In genomic region chr6:44339763-44340625, GRCh38 we compare ENCODE assay signal across 11 cellular contexts. TPM values are rescaled to one million over a fixed set of nuclear protein-coding genes. Genes with fewer than 3 reads are reported as not detected.
A peak's percentile ranks its signal among the peaks of the same experiment; 100 is the strongest.
DNase-seq lines count a peak whose midpoint lies in the region; ATAC-seq and TF ChIP-seq lines count a peak whose summit lies in the region.
"Had no signal": no experiment of that assay in that cellular context is flagged by ENCODE, and none has a peak within 500 bp of the region (broad histone marks: within the 10 kb centered on the region; RNA-seq: fewer than 3 reads in every experiment).

No MANE protein-coding gene starts in this region.

- no peaks in the 10 kb centered on the region for H3K4me1 Mint-ChIP-seq in HFFc6 (ENCODE audit: low read depth)

- no peaks in the 10 kb centered on the region for H3K9me3 ChIP-seq in BLaER1 treated with 17β-estradiol and CSF1 and Interleukin-3, amounts not matched to agents 10 nM and 100 nM (replicated peaks in 1 of 11)
- H3K9me3 ChIP-seq: thoracic aorta had no signal

- no peak overlapping the region for H3K9ac ChIP-seq in BLaER1 treated with 17β-estradiol and CSF1 and Interleukin-3, amounts not matched to agents 10 nM and 100 nM

- no peak overlapping the region for H3K4me3 ChIP-seq in BLaER1 treated with 17β-estradiol and CSF1 and Interleukin-3, amounts not matched to agents 10 nM and 100 nM
- H3K4me3 ChIP-seq: cardiac muscle cell, thoracic aorta had no signal

- peaks cover 6 to 36% (median 21%) of the 10 kb centered on the region in 10 experiments; a peak in 18 of 20 replicates for H3K4me1 ChIP-seq in BLaER1 treated with 17β-estradiol and CSF1 and Interleukin-3, amounts not matched to agents 10 nM and 100 nM

- peak; percentile 50 for DNase-seq in HFFc6
- peak; percentile 80 for DNase-seq in amniotic epithelial cell (ENCODE audit: low read depth)
- DNase-seq in kidney tubule cell (ENCODE audit: low spot score), result peak; percentile 92
- no peak for DNase-seq in COLO829 (ENCODE audit: low spot score)
- DNase-seq: NCI-H524 had no signal

- H4K20me1 ChIP-seq in BLaER1 treated with 17β-estradiol and CSF1 and Interleukin-3, amounts not matched to agents 10 nM and 100 nM, result no peaks in the 10 kb centered on the region; a peak in 2 of 22 replicates

- no peak overlapping the region for H3K4me3 Mint-ChIP-seq in HFFc6

- peak overlapping the region in 6 of 11 experiments; percentile 13 to 42 (median 26); a peak in 6 of 22 replicates for H3K4me2 ChIP-seq in BLaER1 treated with 17β-estradiol and CSF1 and Interleukin-3, amounts not matched to agents 10 nM and 100 nM

- TF ChIP-seq CTCF in HFFc6 (IDR thresholded peaks at IDR 0.05), result no peak

- H3K27ac ChIP-seq in BLaER1 treated with 17β-estradiol and CSF1 and Interleukin-3, amounts not matched to agents 10 nM and 100 nM, result no peak overlapping the region
- H3K27ac ChIP-seq: cardiac muscle cell, thoracic aorta had no signal

- H3K36me3 Mint-ChIP-seq in HFFc6 (ENCODE audit: low read depth), result no peaks in the 10 kb centered on the region

- H3K27me3 ChIP-seq in BLaER1 treated with 17β-estradiol and CSF1 and Interleukin-3, amounts not matched to agents 10 nM and 100 nM, result peaks cover 27 to 43% (median 39%) of the 10 kb centered on the region in 11 experiments

- H3K27ac Mint-ChIP-seq in HFFc6, result no peak overlapping the region

- no peak for ATAC-seq in HG03280 (IDR thresholded peaks at IDR 0.05; ENCODE audit: unreplicated experiment)
- no peak for ATAC-seq in HG02642 (IDR thresholded peaks at IDR 0.05; ENCODE audit: poor library complexity, unreplicated experiment)
- ATAC-seq in GM18907 (IDR thresholded peaks at IDR 0.05; ENCODE audit: unreplicated experiment), result no peak

- H3K9me3 Mint-ChIP-seq in HFFc6, result no peaks in the 10 kb centered on the region

- H3K36me3 ChIP-seq in BLaER1 treated with 17β-estradiol and CSF1 and Interleukin-3, amounts not matched to agents 10 nM and 100 nM, result no peaks in the 10 kb centered on the region
- H3K36me3 ChIP-seq: cardiac muscle cell, thoracic aorta had no signal

- H3K27me3 Mint-ChIP-seq in HFFc6 (ENCODE audit: insufficient read depth), result peaks cover 32% of the 10 kb centered on the region

RNA-seq across cellular contexts. Expression of gene SPATS1, which starts 2.5 kb away (rescaled TPM):
- not detected for total RNA-seq in HFFc6 (2021; fragmentation: NEBNext Ultra II Directional; extraction: Animal tissue kit (Norgen Biotek cat#: 25700))
- total RNA-seq: cardiac muscle cell, thoracic aorta had no signal

RNA-seq across cellular contexts. Expression of gene AARS2, which starts 26.8 kb away (rescaled TPM):
- total RNA-seq in HFFc6 (2021; fragmentation: NEBNext Ultra II Directional; extraction: Animal tissue kit (Norgen Biotek cat#: 25700)), result 10 to 100 TPM in 5 of 6 experiments, 1 to 10 TPM in 1; 8.8 to 11.5 (median 10.7) TPM

RNA-seq across cellular contexts. Expression of gene CDC5L, which starts 47.5 kb away (rescaled TPM):
- total RNA-seq in HFFc6 (2021; fragmentation: NEBNext Ultra II Directional; extraction: Animal tissue kit (Norgen Biotek cat#: 25700)), result 10 to 100 TPM; 17.9 to 23.5 (median 21.6) TPM
